Comparison of ENCODE assay signal across 8 cellular contexts in genomic region chr9:112334319-112334828, GRCh38. TPM values are rescaled to one million over a fixed set of nuclear protein-coding genes. Genes with fewer than 3 reads are reported as not detected.
A peak's percentile ranks its signal among the peaks of the same experiment; 100 is the strongest.
DNase-seq lines count a peak whose midpoint lies in the region; ATAC-seq and TF ChIP-seq lines count a peak whose summit lies in the region.

No MANE protein-coding gene starts in this region.

- peak overlapping the region; percentile 90 for H2AFZ ChIP-seq in PC-3 (ENCODE audit: low read length)

- peaks cover 11% of the 10 kb centered on the region for H4K20me1 ChIP-seq in PC-3 (ENCODE audit: low read length)

- ATAC-seq in PC-3: no peak
- no peak for ATAC-seq in GM18520 (IDR thresholded peaks at IDR 0.05; ENCODE audit: unreplicated experiment)

- TSS peak; percentile 82 for BruUV-seq in PC-3 (replicated peaks; lab: Mats Ljungman, UMichigan)

- no peaks in the 10 kb centered on the region for H3K36me3 ChIP-seq in PC-3 (ENCODE audit: low read depth, low read length)
- no peaks in the 10 kb centered on the region for H3K36me3 ChIP-seq in ascending aorta

- intact Hi-C loops in PC-3 (cut with micrococcal nuclease) (loop anchor here (2.0 kb wide), 3 partner anchors 26 to 238 kb away; no protein-coding TSS in a partner anchor), ascending aorta (cut with DNase I) (loop anchor here (5.0 to 10.0 kb wide), 3 partner anchors 153 to 720 kb away; partner anchors contain the start of genes INIP, KIAA1958 and ZFP37)

- DNase-seq in SIG-M5 treated with dmso at 0.1 percent for 504 hours (lab: John Stamatoyannopoulos, UW; ENCODE audit: unreplicated experiment): peak; percentile 49
- DNase-seq in SIG-M5 (lab: John Stamatoyannopoulos, UW): no peak
- DNase-seq in PC-3: peak; percentile 32
- DNase-seq in ascending aorta (ENCODE audit: low spot score in 2 of 2): no peak
- peak; percentile 62 for DNase-seq in kidney glomerular epithelial cell (lab: John Stamatoyannopoulos, UW)
- DNase-seq in stimulated activated CD8-positive, alpha-beta memory T cell treated with anti-CD3 and anti-CD28 coated beads, Interleukin-12 subunit alpha, Interleukin-12 subunit beta, amount 100 ng/mL, for 24 hours (ENCODE audit: extremely low read depth): peak; percentile 11
- DNase-seq in epidermal melanocyte (ENCODE audit: insufficient read length, low spot score): no peak

- peak overlapping the region; percentile 82 for H3K27ac ChIP-seq in PC-3 (ENCODE audit: low read length)
- peak overlapping the region; percentile 90 to 100 for H3K27ac ChIP-seq in ascending aorta

- peaks cover 37% of the 10 kb centered on the region for H3K79me2 ChIP-seq in PC-3 (ENCODE audit: low read length)

- H3K4me3 ChIP-seq in PC-3 (ENCODE audit: low read length) (peak overlapping the region; percentile 88), ascending aorta (peak overlapping the region; percentile 74 to 95)

- H3K4me1 ChIP-seq in PC-3 (ENCODE audit: insufficient read depth, low read length) (peaks cover 22% of the 10 kb centered on the region), ascending aorta (peaks cover 0 to 7% of the 10 kb centered on the region in 2 donors)

- H3K4me2 ChIP-seq in PC-3 (ENCODE audit: low read length): peak overlapping the region; percentile 93

- CTCF ChIA-PET in PC-3 (lab: Charles Lee): no interaction called here

- H3F3A ChIP-seq in PC-3 (ENCODE audit: low read length, unreplicated experiment): no peaks in the 10 kb centered on the region

- H3K9ac ChIP-seq in PC-3 (ENCODE audit: low read length): peak overlapping the region; percentile 92

- TF ChIP-seq CTCF in PC-3 (conservative IDR thresholded peaks at IDR 0.05; ENCODE audit: low read depth, low read length) (no peak), ascending aorta (IDR thresholded peaks at IDR 0.05) (no peak)

- H3K9me3 ChIP-seq in PC-3 (ENCODE audit: low read length): no peaks in the 10 kb centered on the region
- no peaks in the 10 kb centered on the region for H3K9me3 ChIP-seq in ascending aorta

- H3K27me3 ChIP-seq in PC-3 (ENCODE audit: low read length) (no peaks in the 10 kb centered on the region), ascending aorta (no peaks in the 10 kb centered on the region)

- POLR2A ChIA-PET in PC-3 (lab: Charles Lee; ENCODE audit: unreplicated experiment): no interaction called here

- H3K9me2 ChIP-seq in PC-3 (replicated peaks; ENCODE audit: low read length): no peaks in the 10 kb centered on the region

RNA-seq across cellular contexts. Expression of gene PTBP3, which starts 1.0 kb away (rescaled TPM):
- total RNA-seq in PC-3 (2014; rRNA removed) (23.2 and 25.0 TPM in 2 replicates), ascending aorta (21.3 TPM)

RNA-seq across cellular contexts. Expression of gene HSDL2, which starts 45.5 kb away (rescaled TPM):
- total RNA-seq in PC-3 (2014; rRNA removed) (24.6 and 37.0 TPM in 2 replicates), ascending aorta (18.6 TPM)

Comparison
In these comparisons a context has a peak if more than half of its experiments do, and no peak if none do; other contexts are left out.
1. DNase-seq: peak in SIG-M5 treated with dmso at 0.1 percent for 504 hours (single experiment), PC-3 (single experiment), kidney glomerular epithelial cell (single experiment) and stimulated activated CD8-positive, alpha-beta memory T cell treated with anti-CD3 and anti-CD28 coated beads, Interleukin-12 subunit alpha, Interleukin-12 subunit beta, amount 100 ng/mL, for 24 hours (single experiment); none in SIG-M5 (single experiment), ascending aorta (0 of 2) and epidermal melanocyte (single experiment).